In genomic region chr17:21354796-21355385, GRCh38 we compare ENCODE assay signal across 23 cellular contexts. TPM values are rescaled to one million over a fixed set of nuclear protein-coding genes. Genes with fewer than 3 reads are reported as not detected.
"Had no signal": no experiment of that assay in that cellular context is flagged by ENCODE, and none has a peak within 500 bp of the region (broad histone marks: within the 10 kb centered on the region; RNA-seq: fewer than 3 reads in every experiment).

No MANE protein-coding gene starts in this region.

- H3K27ac Mint-ChIP-seq: activated CD8-positive, alpha-beta T cell treated with anti-CD3 and anti-CD28 coated beads, Interleukin-2, amount 10 ng/mL, durations not matched to agents 7 days and 5 days; T-helper 17 cell; WTC11 had no signal

- H3K27me3 Mint-ChIP-seq: T-helper 17 cell had no signal

- H3K4me3 Mint-ChIP-seq: activated CD8-positive, alpha-beta T cell treated with anti-CD3 and anti-CD28 coated beads, Interleukin-2, amount 10 ng/mL, durations not matched to agents 7 days and 5 days; T-helper 17 cell; WTC11 had no signal

- ATAC-seq: activated CD8-positive, alpha-beta T cell treated with anti-CD3 and anti-CD28 coated beads, Interleukin-2, amount 10 ng/mL, durations not matched to agents 7 days and 5 days; activated naive CD4-positive, alpha-beta T cell treated with anti-CD3 and anti-CD28 coated beads, Interleukin-2, amount 50 U/mL, for 72 hours; PC-3; T-helper 17 cell; WTC11 had no signal

- DNase-seq: activated CD4-positive, alpha-beta T cell treated with anti-CD3 and anti-CD28 coated beads for 48 hours; activated CD4-positive, alpha-beta T cell treated with anti-CD3 and anti-CD28 coated beads, Interleukin-2, amount 50 U/mL, for 4 hours; activated CD4-positive, CD25-positive, alpha-beta regulatory T cell treated with anti-CD3 and anti-CD28 coated beads, Interleukin-2, amount 50 U/mL, for 72 hours; activated CD8-positive, alpha-beta memory T cell treated with anti-CD3 and anti-CD28 coated beads, Interleukin-2, amount 50 U/mL, for 48 hours; activated CD8-positive, alpha-beta T cell treated with anti-CD3 and anti-CD28 coated beads, Interleukin-2, amount 10 ng/mL, durations not matched to agents 7 days and 5 days; activated effector memory CD4-positive, alpha-beta T cell treated with Interleukin-2 at 50 U/mL for 16 hours; activated naive CD4-positive, alpha-beta T cell; activated T-cell treated with anti-CD3 and anti-CD28 coated beads, Interleukin-2, amount 50 U/mL, for 1 hour; amygdala; Kasumi-1; NCI-H1105 treated with DMSO at 0.1 percent for 48 hours; NCI-H1436 treated with DMSO at 0.1 percent for 48 hours; NCI-H187; NCI-H2081; NCI-H510A treated with DMSO at 0.1 percent for 48 hours; NCI-H69; PC-3; SIG-M5; T-helper 17 cell; T-helper 9 cell had no signal

- H3K36me3 Mint-ChIP-seq: activated naive CD4-positive, alpha-beta T cell treated with anti-CD3 and anti-CD28 coated beads, Interleukin-2, amount 50 U/mL, for 72 hours; brain; WTC11 had no signal

- H3K9me3 Mint-ChIP-seq: activated naive CD4-positive, alpha-beta T cell treated with anti-CD3 and anti-CD28 coated beads, Interleukin-2, amount 50 U/mL, for 72 hours had no signal

RNA-seq across cellular contexts. Expression of gene KCNJ12, which starts 21.3 kb away (rescaled TPM):
- total RNA-seq: activated CD8-positive, alpha-beta T cell treated with anti-CD3 and anti-CD28 coated beads, Interleukin-2, amount 10 ng/mL, durations not matched to agents 7 days and 5 days; activated naive CD4-positive, alpha-beta T cell treated with anti-CD3 and anti-CD28 coated beads, Interleukin-2, amount 50 U/mL, for 72 hours had no signal
